ENCODE assay signal across 12 cellular contexts in genomic region chr12:121783771-121784170, GRCh38. TPM values are rescaled to one million over a fixed set of nuclear protein-coding genes. Genes with fewer than 3 reads are reported as not detected.
DNase-seq lines count a peak whose midpoint lies in the region; ATAC-seq and TF ChIP-seq lines count a peak whose summit lies in the region.
"Had no signal": no experiment of that assay in that cellular context is flagged by ENCODE, and none has a peak within 500 bp of the region (broad histone marks: within the 10 kb centered on the region; RNA-seq: fewer than 3 reads in every experiment).

No MANE protein-coding gene starts in this region.

- H3K4me1 Mint-ChIP-seq in activated CD8-positive, alpha-beta T cell treated with anti-CD3 and anti-CD28 coated beads for 36 hours (ENCODE audit: low read depth), result peaks cover 74% of the 10 kb centered on the region

- H3K27me3 Mint-ChIP-seq in activated CD8-positive, alpha-beta T cell treated with anti-CD3 and anti-CD28 coated beads for 36 hours, result no peaks in the 10 kb centered on the region

- no peak for TF ChIP-seq CTCF in activated CD8-positive, alpha-beta T cell treated with anti-CD3 and anti-CD28 coated beads for 36 hours (IDR thresholded peaks at IDR 0.05)
- no peak for TF ChIP-seq CTCF in fibroblast of mammary gland (conservative IDR thresholded peaks at IDR 0.05; ENCODE audit: control insufficient read depth, insufficient read depth, low read depth, low read length)

- CTCF ChIA-PET in activated CD8-positive, alpha-beta T cell treated with anti-CD3 and anti-CD28 coated beads for 36 hours (lab: Charles Lee), result interaction anchor here (1.7 to 14.8 kb wide), 4 partner anchors 11 to 105 kb away, joined by 8 to 420 read pairs (median 16); partner anchors contain the start of genes PSMD9 and RHOF

- peaks cover 58% of the 10 kb centered on the region for H3K36me3 Mint-ChIP-seq in activated CD8-positive, alpha-beta T cell treated with anti-CD3 and anti-CD28 coated beads for 36 hours (ENCODE audit: low read depth)

- peak overlapping the region; percentile 80 for H3K27ac Mint-ChIP-seq in activated CD8-positive, alpha-beta T cell treated with anti-CD3 and anti-CD28 coated beads for 36 hours

- intact Hi-C loops in Right ventricle myocardium inferior (cut with DNase I), result no loop called here
- intact Hi-C loops in Right ventricle myocardium superior (cut with DNase I), result no loop called here
- intact Hi-C loops in activated CD8-positive, alpha-beta T cell treated with anti-CD3 and anti-CD28 coated beads for 36 hours (cut with micrococcal nuclease), result no loop called here

- ATAC-seq in Right ventricle myocardium inferior, result no peak
- ATAC-seq in Right ventricle myocardium superior (ENCODE audit: poor library complexity), result no peak
- no peak for ATAC-seq in activated CD8-positive, alpha-beta T cell treated with anti-CD3 and anti-CD28 coated beads for 36 hours
- no peak for ATAC-seq in GM18867 (IDR thresholded peaks at IDR 0.05; ENCODE audit: unreplicated experiment)
- no peak for ATAC-seq in HG03196 (IDR thresholded peaks at IDR 0.05; ENCODE audit: unreplicated experiment)
- ATAC-seq: heart right ventricle had no signal

- peak overlapping the region; percentile 4 for H3K4me3 Mint-ChIP-seq in activated CD8-positive, alpha-beta T cell treated with anti-CD3 and anti-CD28 coated beads for 36 hours

- H3K9me3 Mint-ChIP-seq in activated CD8-positive, alpha-beta T cell treated with anti-CD3 and anti-CD28 coated beads for 36 hours, result no peaks in the 10 kb centered on the region

- DNase-seq in Right ventricle myocardium inferior (ENCODE audit: missing footprints) (peak; percentile 40), Right ventricle myocardium superior (no peak), fibroblast of mammary gland (ENCODE audit: low read depth) (peak; percentile 70), hypothalamus (lab: John Stamatoyannopoulos, UW) (no peak)
- no peak for DNase-seq in activated CD8-positive, alpha-beta T cell treated with anti-CD3 and anti-CD28 coated beads for 36 hours
- DNase-seq in central memory CD4-positive, alpha-beta T cell, result no peak
- DNase-seq: activated effector memory CD4-positive, alpha-beta T cell treated with anti-CD3 and anti-CD28 coated beads, Interleukin-2, amount 50 U/mL, for 16 hours; heart right ventricle; NCI-H2029 had no signal

- H3K4me3 ChIP-seq in fibroblast of mammary gland (ENCODE audit: control insufficient read depth, low read depth, low read length), result no peak overlapping the region
- H3K4me3 ChIP-seq: heart right ventricle, thoracic aorta had no signal

- POLR2A ChIA-PET in activated CD8-positive, alpha-beta T cell treated with anti-CD3 and anti-CD28 coated beads for 36 hours (lab: Charles Lee), result interaction anchor here (30.9 kb wide), 1 partner anchor 17 kb away, joined by 683 read pairs; the partner anchor contains the start of genes RHOF and SETD1B

RNA-seq across cellular contexts. Expression of gene RHOF, which starts 9.7 kb away (rescaled TPM):
- total RNA-seq in Right ventricle myocardium inferior, result 47.7 TPM
- total RNA-seq in Right ventricle myocardium superior, result 41.8 TPM
- total RNA-seq in activated CD8-positive, alpha-beta T cell treated with anti-CD3 and anti-CD28 coated beads for 36 hours, result 100 to 1,000 TPM; 108 to 116 TPM

RNA-seq across cellular contexts. Expression of gene SETD1B, which starts 20.0 kb away (rescaled TPM):
- 8.0 TPM for total RNA-seq in Right ventricle myocardium inferior
- 8.6 TPM for total RNA-seq in Right ventricle myocardium superior
- 10 to 100 TPM; 13.3 TPM for total RNA-seq in activated CD8-positive, alpha-beta T cell treated with anti-CD3 and anti-CD28 coated beads for 36 hours

Comparison
In these comparisons a context has a peak if more than half of its experiments do, and no peak if none do; other contexts are left out.
1. DNase-seq: peak in Right ventricle myocardium inferior (single experiment) and fibroblast of mammary gland (single experiment); none in Right ventricle myocardium superior (single experiment), activated CD8-positive, alpha-beta T cell treated with anti-CD3 and anti-CD28 coated beads for 36 hours (single experiment), central memory CD4-positive, alpha-beta T cell (single experiment) and hypothalamus (0 of 51).